In genomic region chr16:74577882-74578366, GRCh38 we compare ENCODE assay signal across 8 cellular contexts. TPM values are rescaled to one million over a fixed set of nuclear protein-coding genes. Genes with fewer than 3 reads are reported as not detected.
A peak's percentile ranks its signal among the peaks of the same experiment; 100 is the strongest.
DNase-seq lines count a peak whose midpoint lies in the region; ATAC-seq and TF ChIP-seq lines count a peak whose summit lies in the region.

No MANE protein-coding gene starts in this region.

- no peak overlapping the region for H3K27ac ChIP-seq in brain microvascular endothelial cell

- in situ Hi-C loops in SK-MEL-5 (cut with HindIII; ENCODE audit: low pct_unique_long_range_greater_than_20kb, low sequenced_read_pairs): no loop called here
- in situ Hi-C loops in brain microvascular endothelial cell (cut with HindIII; ENCODE audit: low pct_ligation_motif_present, low sequenced_read_pairs): no loop called here

- no peaks in the 10 kb centered on the region for H3K36me3 ChIP-seq in brain microvascular endothelial cell (replicated peaks)

- DNase-seq in AG09309 (ENCODE audit: low read depth): peak; percentile 23
- DNase-seq in GM20000 (ENCODE audit: low spot score): peak; percentile 36
- peak; percentile 11 for DNase-seq in SK-MEL-5 (ENCODE audit: low read depth, low spot score)
- peak; percentile 82 for DNase-seq in fibroblast of mammary gland (ENCODE audit: low read depth)
- no peak for DNase-seq in brain microvascular endothelial cell
- DNase-seq in mesenteric fat pad (ENCODE audit: low spot score): no peak

- no peak overlapping the region for H3K4me3 ChIP-seq in AG09309 (ENCODE audit: control insufficient read depth, low read depth, low read length)
- no peak overlapping the region for H3K4me3 ChIP-seq in fibroblast of mammary gland (ENCODE audit: control insufficient read depth, low read depth, low read length)
- no peak overlapping the region for H3K4me3 ChIP-seq in brain microvascular endothelial cell (ENCODE audit: low read depth, low read length)

- no peak for TF ChIP-seq CTCF in AG09309 (IDR thresholded peaks at IDR 0.05; ENCODE audit: control insufficient read depth, insufficient read depth, low read depth, low read length, missing control alignments)
- TF ChIP-seq CTCF in GM20000 (IDR thresholded peaks at IDR 0.05; ENCODE audit: extremely low read depth, missing control alignments): no peak
- no peak for TF ChIP-seq CTCF in fibroblast of mammary gland (conservative IDR thresholded peaks at IDR 0.05; ENCODE audit: control insufficient read depth, insufficient read depth, low read depth, low read length)
- no peak for TF ChIP-seq CTCF in brain microvascular endothelial cell (IDR thresholded peaks at IDR 0.05; ENCODE audit: low read depth, low read length, missing control alignments)

- no peak for ATAC-seq in GM18517 (IDR thresholded peaks at IDR 0.05; ENCODE audit: unreplicated experiment)
- no peak for ATAC-seq in HG03045 (IDR thresholded peaks at IDR 0.05; ENCODE audit: unreplicated experiment)

- H3K27me3 ChIP-seq in brain microvascular endothelial cell (replicated peaks): no peaks in the 10 kb centered on the region

RNA-seq across cellular contexts. Expression of gene GLG1, which starts 29.0 kb away (rescaled TPM):
- total RNA-seq in SK-MEL-5 (2014; rRNA removed; shearing (Covaris generic)): 41.7 and 57.9 TPM in 2 replicates
- polyA plus RNA-seq in SK-MEL-5 (2015; cell fraction: cytosol; rRNA removed): 70.2 and 92.6 TPM in 2 replicates
- 24.3 and 38.4 TPM in 2 replicates for polyA plus RNA-seq in SK-MEL-5 (2015; cell fraction: nucleus; rRNA removed)
- total RNA-seq in mesenteric fat pad: 102 TPM

Comparison
In these comparisons a context has a peak if more than half of its experiments do, and no peak if none do; other contexts are left out.
1. DNase-seq: peak in AG09309 (single experiment), GM20000 (single experiment), SK-MEL-5 (single experiment) and fibroblast of mammary gland (single experiment); none in brain microvascular endothelial cell (single experiment) and mesenteric fat pad (single experiment).